ENCODE assay signal across 19 cellular contexts in genomic region chr20:62330576-62331317, GRCh38. TPM values are rescaled to one million over a fixed set of nuclear protein-coding genes. Genes with fewer than 3 reads are reported as not detected.
A peak's percentile ranks its signal among the peaks of the same experiment; 100 is the strongest.
DNase-seq lines count a peak whose midpoint lies in the region; ATAC-seq, FAIRE-seq and TF ChIP-seq lines count a peak whose summit lies in the region.
"Had no signal": no experiment of that assay in that cellular context is flagged by ENCODE, and none has a peak within 500 bp of the region (broad histone marks: within the 10 kb centered on the region; RNA-seq: fewer than 3 reads in every experiment).

No MANE protein-coding gene starts in this region.

- no peak for DNase-seq in Caco-2
- no peak for DNase-seq in HTR-8/SVneo (ENCODE audit: insufficient read length, low spot score)
- no peak for DNase-seq in WTC11 (ENCODE audit: low spot score)
- no peak for DNase-seq in foreskin keratinocyte
- no peak for DNase-seq in NCI-H1092 (lab: John Stamatoyannopoulos, UW)
- DNase-seq in HEK293T (ENCODE audit: extremely low spot score): no peak
- DNase-seq: C1 segment of cervical spinal cord; CD4-positive, alpha-beta T cell; DMS153; DND-41; GDM1; HCEC 1CT had no signal

- H3K36me3 Mint-ChIP-seq in Caco-2 (ENCODE audit: insufficient read depth, unreplicated experiment) (peaks cover 100% of the 10 kb centered on the region), WTC11 (peaks cover 34% of the 10 kb centered on the region)
- H3K36me3 Mint-ChIP-seq: IgD-negative memory B cell had no signal

- H3K9me3 ChIP-seq in Caco-2: no peaks in the 10 kb centered on the region

- BruUV-seq in Caco-2 (replicated peaks; lab: Mats Ljungman, UMichigan): no TSS peak

- H3K4me3 Mint-ChIP-seq in Caco-2 (ENCODE audit: unreplicated experiment) (no peak overlapping the region), WTC11 (no peak overlapping the region)
- H3K4me3 Mint-ChIP-seq: B cell; CD4-positive, alpha-beta T cell; IgD-negative memory B cell had no signal

- CTCF ChIA-PET in Caco-2 (lab: Charles Lee): interaction anchor here (0.5 to 1.4 kb wide), 3 partner anchors 52 to 464 kb away, joined by 3 to 6 read pairs (median 5); no protein-coding TSS in a partner anchor
- CTCF ChIA-PET in WTC11 (lab: Charles Lee): interaction anchor here (0.6 kb wide), 1 partner anchor 97 kb away, joined by 6 read pairs; the partner anchor contains the start of gene RBBP8NL
- CTCF ChIA-PET in HEK293T (lab: Yijun Ruan, JAX): no interaction called here

- H3K4me1 ChIP-seq in Caco-2 (no peaks in the 10 kb centered on the region), foreskin keratinocyte (no peaks in the 10 kb centered on the region)

- FAIRE-seq in HTR-8/SVneo (lab: Jason Lieb, UNC): peak; percentile 74
- FAIRE-seq: A204.1, D721Med, GM12892 had no signal

- H3K27me3 ChIP-seq in Caco-2 (replicated peaks; ENCODE audit: control insufficient read depth, insufficient read depth, low read length) (no peaks in the 10 kb centered on the region), foreskin keratinocyte (no peaks in the 10 kb centered on the region)

- H3K27me3 Mint-ChIP-seq in Caco-2 (ENCODE audit: insufficient read depth, unreplicated experiment): no peaks in the 10 kb centered on the region
- H3K27me3 Mint-ChIP-seq in WTC11 (ENCODE audit: low read depth): no peaks in the 10 kb centered on the region
- H3K27me3 Mint-ChIP-seq: B cell, IgD-negative memory B cell had no signal

- POLR2A ChIA-PET in Caco-2 (lab: Charles Lee) (no interaction called here), WTC11 (lab: Charles Lee) (no interaction called here), HEK293T (lab: Yijun Ruan, JAX) (no interaction called here)

- no peak for ATAC-seq in WTC11
- peak; percentile 61 for ATAC-seq in foreskin keratinocyte
- ATAC-seq in GM21360 (IDR thresholded peaks at IDR 0.05; ENCODE audit: unreplicated experiment): no peak

- TF ChIP-seq CTCF in Caco-2 (IDR thresholded peaks at IDR 0.05; ENCODE audit: insufficient read depth in 1 of 2, low read depth in 1 of 2, low read length in 1 of 2, severe bottlenecking in 1 of 2, unreplicated experiment in 1 of 2): no peak
- TF ChIP-seq CTCF in WTC11 (IDR thresholded peaks at IDR 0.05): no peak
- peak; percentile 50 for TF ChIP-seq CTCF in foreskin keratinocyte (conservative IDR thresholded peaks at IDR 0.05)

- H3K27ac Mint-ChIP-seq in Caco-2 (ENCODE audit: unreplicated experiment) (peak overlapping the region; percentile 63), WTC11 (no peak overlapping the region)
- H3K27ac Mint-ChIP-seq: B cell; CD4-positive, alpha-beta T cell; IgD-negative memory B cell had no signal

- H3K27ac ChIP-seq in foreskin keratinocyte: no peak overlapping the region
- H3K27ac ChIP-seq: HL-60 had no signal

- H3K4me1 Mint-ChIP-seq in Caco-2 (ENCODE audit: low read depth, unreplicated experiment) (no peaks in the 10 kb centered on the region), WTC11 (no peaks in the 10 kb centered on the region)

- H3K9me3 Mint-ChIP-seq in Caco-2 (ENCODE audit: unreplicated experiment): no peaks in the 10 kb centered on the region
- 0 out of 2 replicates have a peak, but pooled peaks cover 4% of the 10 kb centered on the region for H3K9me3 Mint-ChIP-seq in WTC11
- H3K9me3 Mint-ChIP-seq: CD4-positive, alpha-beta T cell; IgD-negative memory B cell had no signal

- intact Hi-C loops in Caco-2 (cut with micrococcal nuclease; ENCODE audit: unreplicated experiment): no loop called here

- no peak overlapping the region for H3K4me3 ChIP-seq in Caco-2 (ENCODE audit: low read depth, low read length)

- H3K36me3 ChIP-seq in Caco-2 (ENCODE audit: control insufficient read depth, insufficient read depth, low read length): peaks cover 35% of the 10 kb centered on the region

TF ChIP-seq in WTC11, 78 proteins besides CTCF, POLR2A, EP300 and RAD21 (continues in another document):
- TF ChIP-seq ZNF416 (CRISPR knock-in tag; IDR thresholded peaks at IDR 0.05): no peak
- TF ChIP-seq GRHL2 (CRISPR knock-in tag; IDR thresholded peaks at IDR 0.05; ENCODE audit: insufficient replicate concordance, severe bottlenecking): no peak
- no peak for TF ChIP-seq STAT6 (CRISPR knock-in tag; conservative IDR thresholded peaks at IDR 0.05; ENCODE audit: low read depth)
- peak; percentile 45; the same call in 1 of the 2 replicates for TF ChIP-seq FOXP1 (CRISPR knock-in tag; IDR thresholded peaks at IDR 0.05; ENCODE audit: borderline replicate concordance)
- no peak for TF ChIP-seq SMAD4 (CRISPR knock-in tag; IDR thresholded peaks at IDR 0.05)

TF ChIP-seq in HEK293T, 16 proteins besides CTCF, POLR2A, EP300 and RAD21:
- TF ChIP-seq LEF1 (IDR thresholded peaks at IDR 0.05; ENCODE audit: borderline replicate concordance): no peak
- no peak for TF ChIP-seq TARDBP (IDR thresholded peaks at IDR 0.05)
- no peak for TF ChIP-seq FOXK2 (IDR thresholded peaks at IDR 0.05)
- TF ChIP-seq SUZ12 (IDR thresholded peaks at IDR 0.05): no peak
- TF ChIP-seq ELF4 (IDR thresholded peaks at IDR 0.05): no peak
- no peak for TF ChIP-seq FOXA1 (IDR thresholded peaks at IDR 0.05)
- no peak for TF ChIP-seq HDGF (IDR thresholded peaks at IDR 0.05; ENCODE audit: borderline replicate concordance)
- TF ChIP-seq SP1 (IDR thresholded peaks at IDR 0.05): no peak
- no peak for TF ChIP-seq ARNT (IDR thresholded peaks at IDR 0.05)
- no peak for TF ChIP-seq ZNF384 (IDR thresholded peaks at IDR 0.05)
- no peak for TF ChIP-seq FOXM1 (IDR thresholded peaks at IDR 0.05; ENCODE audit: borderline replicate concordance)
- no peak for TF ChIP-seq BHLHE40 (IDR thresholded peaks at IDR 0.05; ENCODE audit: borderline replicate concordance)
- no peak for TF ChIP-seq L3MBTL2 (conservative IDR thresholded peaks at IDR 0.05)
- TF ChIP-seq PKNOX1 (IDR thresholded peaks at IDR 0.05): no peak

RNA-seq across cellular contexts. Expression of gene ADRM1, which starts 27.9 kb away (rescaled TPM):
- total RNA-seq in Caco-2 (2022) (261 and 263 TPM in 2 replicates), WTC11 (2021) (146 to 160 TPM (median 147 TPM) in 3 replicates), foreskin keratinocyte (176 and 180 TPM in 2 replicates)
- 223 and 226 TPM in 2 replicates for polyA plus RNA-seq in foreskin keratinocyte

RNA-seq across cellular contexts. Expression of gene LAMA5, which starts 36.4 kb away (rescaled TPM):
- total RNA-seq in Caco-2 (2022) (1,050 and 1,125 TPM in 2 replicates), WTC11 (2021) (298 to 329 TPM (median 323 TPM) in 3 replicates), foreskin keratinocyte (72.6 and 87.7 TPM in 2 replicates)
- polyA plus RNA-seq in foreskin keratinocyte: 62.3 and 75.3 TPM in 2 replicates

RNA-seq across cellular contexts. Expression of gene RPS21, which starts 56.2 kb away (rescaled TPM):
- total RNA-seq in Caco-2 (2022) (4,496 and 4,723 TPM in 2 replicates), WTC11 (2021) (2,016 to 2,119 TPM (median 2,047 TPM) in 3 replicates), foreskin keratinocyte (1,147 and 1,424 TPM in 2 replicates)
- polyA plus RNA-seq in foreskin keratinocyte: 3,116 and 3,644 TPM in 2 replicates
